In genomic region chr17:48998557-48999440, GRCh38 we compare ENCODE assay signal across 10 cellular contexts. TPM values are rescaled to one million over a fixed set of nuclear protein-coding genes. Genes with fewer than 3 reads are reported as not detected.
DNase-seq lines count a peak whose midpoint lies in the region; ATAC-seq, FAIRE-seq and TF ChIP-seq lines count a peak whose summit lies in the region.
"Had no signal": no experiment of that assay in that cellular context is flagged by ENCODE, and none has a peak within 500 bp of the region (broad histone marks: within the 10 kb centered on the region; RNA-seq: fewer than 3 reads in every experiment).

No MANE protein-coding gene starts in this region.

- no peak for FAIRE-seq in H1 (lab: Jason Lieb, UNC)

- no peak overlapping the region for H2BK15ac ChIP-seq in H1 (ENCODE audit: low read length)

- 3% methylated on average over 24 of the region's 30 CpGs; no CpG with 5 or more reads in 1 of the 2 experiments for WGBS in H1 (ENCODE audit: extremely low coverage in 1 of 2, insufficient coverage in 1 of 2, insufficient read length in 1 of 2, insufficient replicate concordance in 2 of 2, low coverage in 1 of 2, low lambda C conversion rate in 2 of 2, missing lambda C conversion rate in 1 of 2), 2 experiments

- H3K4me3 ChIP-seq in H1 (ENCODE audit: extremely low read depth in 1 of 4, insufficient read depth in 2 of 4, low read depth in 3 of 4, low read length in 4 of 4) (peak overlapping the region; percentile 91 to 100 (median 96)), neuron (ENCODE audit: low read length) (peak overlapping the region; percentile 66)

- H3K79me2 ChIP-seq in H1 (ENCODE audit: control insufficient read depth in 1 of 2, insufficient read depth in 2 of 2, low read length in 2 of 2) = peaks cover 41 to 66% of the 10 kb centered on the region in 2 experiments
- H3K79me2 ChIP-seq: parathyroid adenoma had no signal

- H2BK12ac ChIP-seq in H1 (ENCODE audit: low read depth, low read length) = no peak overlapping the region

- no peak overlapping the region for H2BK20ac ChIP-seq in H1 (ENCODE audit: low read length)

- H3K4me1 ChIP-seq in H1 (replicated peaks in 1 of 4; ENCODE audit: control insufficient read depth in 3 of 4, insufficient read depth in 4 of 4, low read length in 3 of 4) (peaks cover 0 to 8% (median 4%) of the 10 kb centered on the region in 4 experiments; a peak in 3 of 7 replicates), neuron (ENCODE audit: insufficient read depth, low read length) (peaks cover 38% of the 10 kb centered on the region)
- H3K4me1 ChIP-seq: parathyroid adenoma had no signal

- TF ChIP-seq EP300 in H1 (IDR thresholded peaks at IDR 0.05; ENCODE audit: borderline replicate concordance in 1 of 2, low read depth in 2 of 2, low read length in 2 of 2) = no peak

- H4K91ac ChIP-seq in H1 (replicated peaks; ENCODE audit: insufficient read length, low read length) = peak overlapping the region; percentile 90

- H4K20me1 ChIP-seq in H1 (replicated peaks in 1 of 2; ENCODE audit: control insufficient read depth in 1 of 2, insufficient read depth in 2 of 2, low read length in 2 of 2) = peaks cover 4 to 13% of the 10 kb centered on the region in 2 experiments

- CTCF ChIA-PET in H1 (lab: Charles Lee; ENCODE audit: partially characterized antibody) = interaction anchor here (0.7 to 5.2 kb wide), 9 partner anchors 9 to 106 kb away, joined by 3 to 43 read pairs (median 5); no protein-coding TSS in a partner anchor

- POLR2A ChIA-PET in H1 (lab: Charles Lee; ENCODE audit: partially characterized antibody) = interaction anchor here (0.8 to 14.3 kb wide), 25 partner anchors 13 to 106 kb away, joined by 3 to 366 read pairs (median 8); partner anchors contain the start of genes ATP5MC1, SNF8 and UBE2Z

- H4K5ac ChIP-seq in H1 (ENCODE audit: insufficient read length, low read depth, low read length) = peak overlapping the region; percentile 82

- H3K56ac ChIP-seq in H1 (replicated peaks; ENCODE audit: insufficient read length, low read depth, low read length) = peak overlapping the region; percentile 65

- H2AK5ac ChIP-seq in H1 (ENCODE audit: low read depth, low read length) = no peak overlapping the region

- H2AFZ ChIP-seq in H1 (ENCODE audit: low read length) (no peak overlapping the region), neuron (ENCODE audit: low read depth, low read length) (no peak overlapping the region)

- H3K18ac ChIP-seq in H1 (ENCODE audit: extremely low read depth, low read length) = peak overlapping the region; percentile 93

- peak; percentile 18 for DNase-seq in GM03348 (ENCODE audit: low spot score)
- DNase-seq in NAMALWA (ENCODE audit: low spot score) = peak; percentile 49
- DNase-seq in H1 (ENCODE audit: low read depth in 1 of 2, low spot score in 2 of 2) = no peak
- DNase-seq in NCI-H446 treated with DMSO at 0.1 percent for 48 hours (lab: John Stamatoyannopoulos, UW) = no peak
- DNase-seq in NCI-H69 (lab: John Stamatoyannopoulos, UW) = no peak
- DNase-seq: NCI-H187 treated with DMSO at 0.1 percent for 48 hours had no signal

- H3K27ac ChIP-seq in H1 (ENCODE audit: low read depth, low read length) = peak overlapping the region; percentile 88
- H3K27ac ChIP-seq: parathyroid adenoma had no signal

- H3K9me3 ChIP-seq in H1 (ENCODE audit: insufficient read depth in 2 of 2, low read depth in 1 of 2, low read length in 1 of 2) = no peaks in the 10 kb centered on the region
- no peaks in the 10 kb centered on the region for H3K9me3 ChIP-seq in neuron (ENCODE audit: low read length)

- H3K27me3 ChIP-seq in H1 (replicated peaks in 1 of 4; ENCODE audit: control insufficient read depth in 3 of 4, extremely low read depth in 1 of 4, insufficient read depth in 3 of 4, low read length in 3 of 4) = no peaks in the 10 kb centered on the region
- no peaks in the 10 kb centered on the region for H3K27me3 ChIP-seq in neuron (ENCODE audit: insufficient read depth, low read length)

- H3K36me3 ChIP-seq in H1 (ENCODE audit: control insufficient read depth in 2 of 4, insufficient read depth in 4 of 4, low read length in 3 of 4) (peaks cover 0 to 31% (median 0%) of the 10 kb centered on the region in 4 experiments; a peak in 1 of 8 replicates), neuron (ENCODE audit: insufficient read depth, low read length) (no peaks in the 10 kb centered on the region)

- H2BK120ac ChIP-seq in H1 (replicated peaks; ENCODE audit: low read depth, low read length) = no peak overlapping the region

- no peak for TF ChIP-seq RAD21 in H1 (IDR thresholded peaks at IDR 0.05 in 1 of 2, conservative IDR thresholded peaks at IDR 0.05 in 1 of 2; ENCODE audit: low read depth in 2 of 2, low read length in 2 of 2)

- no peak for TF ChIP-seq POLR2A in H1 (IDR thresholded peaks at IDR 0.05; ENCODE audit: control extremely low read depth in 1 of 2, low read depth in 2 of 2, low read length in 2 of 2)

- ATAC-seq in GM19463 (IDR thresholded peaks at IDR 0.05; ENCODE audit: unreplicated experiment) = no peak

- H3K4ac ChIP-seq in H1 (replicated peaks; ENCODE audit: insufficient read length, low read depth, low read length) = peak overlapping the region; percentile 6

- peak overlapping the region; percentile 97 for H2BK5ac ChIP-seq in H1 (ENCODE audit: low read depth, low read length)

- no peaks in the 10 kb centered on the region for H3K79me1 ChIP-seq in H1 (ENCODE audit: low read depth, low read length)

- peak overlapping the region; percentile 86 to 88 for H3K4me2 ChIP-seq in H1 (ENCODE audit: insufficient read depth in 1 of 2, low read depth in 2 of 2, low read length in 2 of 2)

- peak overlapping the region; percentile 83 to 98 (median 98) for H3K9ac ChIP-seq in H1 (replicated peaks in 1 of 4; ENCODE audit: extremely low read depth in 1 of 4, low read depth in 3 of 4, low read length in 3 of 4)
- H3K9ac ChIP-seq: parathyroid adenoma had no signal

- peaks cover 23% of the 10 kb centered on the region for H3K23me2 ChIP-seq in H1 (ENCODE audit: low read depth, low read length)

- peak in 1 of 3 experiments; percentile 12; a peak in 1 of 4 replicates for TF ChIP-seq CTCF in H1 (IDR thresholded peaks at IDR 0.05; ENCODE audit: control extremely low read depth in 1 of 3, insufficient read depth in 1 of 3, low read depth in 1 of 3, low read length in 3 of 3)

- peak overlapping the region; percentile 82 for H3K14ac ChIP-seq in H1 (ENCODE audit: insufficient read length)

- H3K23ac ChIP-seq in H1 (ENCODE audit: insufficient read length) = no peak overlapping the region

- peak overlapping the region; percentile 86; the same call in 1 of the 2 replicates for H4K8ac ChIP-seq in H1 (ENCODE audit: extremely low read depth, insufficient read depth, low read length)

TF ChIP-seq in H1, 55 proteins besides CTCF, POLR2A, EP300 and RAD21 (continues in another document):
- TF ChIP-seq SIN3A (conservative IDR thresholded peaks at IDR 0.05 in 1 of 2, IDR thresholded peaks at IDR 0.05 in 1 of 2; ENCODE audit: low read depth in 1 of 2, low read length in 2 of 2) (peak in 1 of 2 experiments; percentile 21; a peak in 1 of 4 replicates), PHF8 (conservative IDR thresholded peaks at IDR 0.05; ENCODE audit: low read depth, low read length) (peak; percentile 48; the same call in 1 of the 2 replicates), CHD1 (IDR thresholded peaks at IDR 0.05; ENCODE audit: low read depth, low read length) (no peak; the same call in 1 of the 2 replicates), RBBP5 (IDR thresholded peaks at IDR 0.05; ENCODE audit: borderline replicate concordance, low read depth, low read length) (no peak), YY1 (IDR thresholded peaks at IDR 0.05; ENCODE audit: low read depth, low read length) (no peak), TAF7 (optimal IDR thresholded peaks at IDR 0.05; ENCODE audit: borderline replicate concordance, low read depth, low read length) (peak; percentile 61)
- TF ChIP-seq, protein P1, sequence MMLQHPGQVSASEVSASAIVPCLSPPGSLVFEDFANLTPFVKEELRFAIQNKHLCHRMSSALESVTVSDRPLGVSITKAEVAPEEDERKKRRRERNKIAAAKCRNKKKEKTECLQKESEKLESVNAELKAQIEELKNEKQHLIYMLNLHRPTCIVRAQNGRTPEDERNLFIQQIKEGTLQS (IDR thresholded peaks at IDR 0.05; ENCODE audit: insufficient read depth, low read depth, low read length) = no peak

RNA-seq across cellular contexts. Expression of gene IGF2BP1, which starts 1.6 kb away (rescaled TPM):
- 487 and 513 TPM in 2 replicates for total RNA-seq in H1 (2021; fragmentation: NEBNext Ultra II Directional; extraction: Animal tissue kit (Norgen Biotek cat#: 25700))
- polyA plus RNA-seq in H1 (2011; rRNA removed) = 41.6 and 92.2 TPM in 2 replicates
- 61.5 TPM for polyA plus RNA-seq in H1 (2011; cell fraction: cytosol; rRNA removed)
- polyA plus RNA-seq in H1 (2011; cell fraction: nucleus; rRNA removed) = 133 TPM
- polyA plus RNA-seq in H1 (2012, experiment 1 of 2) = 99.0 to 129 TPM (median 117 TPM) in 4 replicates
- 51.1 TPM for polyA plus RNA-seq in H1 (2012, experiment 2 of 2)
- polyA plus RNA-seq in H1 (2013, experiment 1 of 2) = 101 TPM
- polyA plus RNA-seq in H1 (2013, experiment 2 of 2) = 103 TPM
- 125 and 134 TPM in 2 replicates for polyA minus RNA-seq in H1 (2011; rRNA and poly(A)+ RNA removed)
- polyA minus RNA-seq in H1 (2011; cell fraction: cytosol; rRNA and poly(A)+ RNA removed) = 145 TPM
- polyA minus RNA-seq in H1 (2011; cell fraction: nucleus; rRNA and poly(A)+ RNA removed) = 95.5 TPM

RNA-seq across cellular contexts. Expression of gene GIP, which starts 30.4 kb away (rescaled TPM):
- total RNA-seq in H1 (2021; fragmentation: NEBNext Ultra II Directional; extraction: Animal tissue kit (Norgen Biotek cat#: 25700)) = not detected in 2 replicates
- 0.14 and 0.16 TPM in 2 replicates for polyA plus RNA-seq in H1 (2011; rRNA removed)
- not detected for polyA plus RNA-seq in H1 (2011; cell fraction: cytosol; rRNA removed)
- polyA plus RNA-seq in H1 (2011; cell fraction: nucleus; rRNA removed) = not detected
- polyA plus RNA-seq in H1 (2012, experiment 1 of 2) = 0.29 to 0.34 TPM in 2 of 4 replicates, not detected in the others
- not detected for polyA plus RNA-seq in H1 (2012, experiment 2 of 2)
- polyA plus RNA-seq in H1 (2013, experiment 1 of 2) = 0.39 TPM
- 0.66 TPM for polyA plus RNA-seq in H1 (2013, experiment 2 of 2)
- 0.39 TPM in 1 of 2 replicates, not detected in the other for polyA minus RNA-seq in H1 (2011; rRNA and poly(A)+ RNA removed)
- polyA minus RNA-seq in H1 (2011; cell fraction: cytosol; rRNA and poly(A)+ RNA removed) = not detected
- polyA minus RNA-seq in H1 (2011; cell fraction: nucleus; rRNA and poly(A)+ RNA removed) = not detected
- total RNA-seq: epithelial cell of proximal tubule had no signal

RNA-seq across cellular contexts. Expression of gene SNF8, which starts 54.2 kb away (rescaled TPM):
- 130 and 133 TPM in 2 replicates for total RNA-seq in H1 (2021; fragmentation: NEBNext Ultra II Directional; extraction: Animal tissue kit (Norgen Biotek cat#: 25700))
- polyA plus RNA-seq in H1 (2011; rRNA removed) = 132 and 134 TPM in 2 replicates
- 155 TPM for polyA plus RNA-seq in H1 (2011; cell fraction: cytosol; rRNA removed)
- 87.7 TPM for polyA plus RNA-seq in H1 (2011; cell fraction: nucleus; rRNA removed)
- 148 to 187 TPM (median 180 TPM) in 4 replicates for polyA plus RNA-seq in H1 (2012, experiment 1 of 2)
- 75.0 TPM for polyA plus RNA-seq in H1 (2012, experiment 2 of 2)
- polyA plus RNA-seq in H1 (2013, experiment 1 of 2) = 96.7 TPM
- 108 TPM for polyA plus RNA-seq in H1 (2013, experiment 2 of 2)
- 83.1 and 86.2 TPM in 2 replicates for polyA minus RNA-seq in H1 (2011; rRNA and poly(A)+ RNA removed)
- 56.1 TPM for polyA minus RNA-seq in H1 (2011; cell fraction: cytosol; rRNA and poly(A)+ RNA removed)
- polyA minus RNA-seq in H1 (2011; cell fraction: nucleus; rRNA and poly(A)+ RNA removed) = 38.1 TPM

Comparison
In these comparisons a context has a peak if more than half of its experiments do, and no peak if none do; other contexts are left out.
1. DNase-seq: peak in GM03348 (single experiment) and NAMALWA (single experiment); none in H1 (0 of 2), NCI-H446 treated with DMSO at 0.1 percent for 48 hours (single experiment) and NCI-H69 (single experiment).